Comparison of ENCODE assay signal across 23 cellular contexts in the genomic region with DNA sequence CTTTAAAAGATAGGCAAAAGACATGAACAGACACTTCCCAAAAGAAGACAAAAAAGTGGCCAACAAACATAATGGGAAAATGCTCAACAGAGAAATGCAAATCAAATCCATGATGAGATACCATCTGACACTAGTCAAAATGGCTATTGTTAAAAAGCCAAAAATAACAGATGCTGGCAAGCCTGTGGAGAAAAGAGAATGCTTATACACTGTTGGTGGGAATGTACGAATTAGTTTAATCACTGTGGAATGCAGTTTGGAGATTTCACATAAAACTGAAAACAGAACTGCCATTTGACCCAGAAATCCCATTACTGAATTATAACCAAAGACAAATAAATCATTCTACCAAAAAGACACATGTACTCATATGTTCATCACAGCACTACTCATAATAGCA.
"Had no signal": no experiment of that assay in that cellular context is flagged by ENCODE, and none has a peak within 500 bp of the region (broad histone marks: within the 10 kb centered on the region; RNA-seq: fewer than 3 reads in every experiment).

No MANE protein-coding gene starts in this region.

- DNase-seq: activated CD4-positive, alpha-beta T cell treated with anti-CD3 and anti-CD28 coated beads for 36 hours; activated CD4-positive, CD25-positive, alpha-beta regulatory T cell; activated CD8-positive, alpha-beta memory T cell treated with anti-CD3 and anti-CD28 coated beads for 24 hours; activated effector memory CD4-positive, alpha-beta T cell treated with anti-CD3 and anti-CD28 coated beads, Interleukin-2, amount 50 U/mL, for 16 hours; activated naive CD4-positive, alpha-beta T cell treated with anti-CD3 and anti-CD28 coated beads for 36 hours; amniotic stem cell; body of pancreas; cerebellar nuclear complex; islet precursor cell; left ventricle myocardium inferior; mucosa of descending colon; posterior cingulate gyrus; right cardiac atrium; spleen; stimulated activated naive CD8-positive, alpha-beta T cell treated with anti-CD3 and anti-CD28 coated beads, Interleukin-15, Interleukin-2, amounts not matched to agents 100 U/mL and 50 U/mL, for 24 hours; T-cell; testis; transverse colon had no signal

- H3K36me3 ChIP-seq: cardiac muscle cell, gastroesophageal sphincter, left ventricle myocardium inferior, spleen, transverse colon had no signal

- H3K4me2 ChIP-seq: hepatocyte had no signal

- H3K4me1 ChIP-seq: body of pancreas, gastroesophageal sphincter, left ventricle myocardium inferior, spleen, testis, transverse colon had no signal

- H3K27ac ChIP-seq: body of pancreas, cardiac muscle cell, coronary artery, gastroesophageal sphincter, hepatocyte, left ventricle myocardium inferior, spleen, testis, transverse colon had no signal

- H3K4me3 ChIP-seq: body of pancreas, cardiac muscle cell, coronary artery, gastroesophageal sphincter, hepatocyte, left ventricle myocardium inferior, lung, mucosa of descending colon, spleen, testis, transverse colon had no signal

- H3K9me3 ChIP-seq: body of pancreas, mucosa of descending colon, testis, transverse colon had no signal

- H3K27me3 ChIP-seq: body of pancreas, cardiac muscle cell, gastroesophageal sphincter, hepatocyte, testis, transverse colon had no signal

- H2AFZ ChIP-seq: hepatocyte had no signal

- H3K79me2 ChIP-seq: hepatocyte had no signal
